ENCODE assay signal across 9 cellular contexts in the genomic region with DNA sequence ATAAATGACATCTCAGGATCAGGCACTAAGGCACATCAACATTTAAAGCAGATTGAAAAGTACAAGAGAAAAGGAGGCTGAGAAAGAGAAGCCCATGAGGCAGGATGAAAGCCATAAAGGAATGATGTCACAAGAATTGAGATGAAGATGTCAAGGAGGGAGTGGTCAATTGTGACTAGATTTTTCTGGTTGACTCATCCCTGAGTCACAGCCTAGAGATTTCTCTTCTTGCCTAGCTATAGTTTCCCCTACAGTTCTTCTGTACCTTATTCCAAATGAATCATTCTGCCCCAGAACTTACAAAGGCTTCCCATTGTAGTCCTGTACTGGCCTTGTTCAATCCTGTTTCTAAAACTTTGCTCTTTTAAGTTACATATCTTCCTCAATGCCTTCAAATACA. TPM values are rescaled to one million over a fixed set of nuclear protein-coding genes. Genes with fewer than 3 reads are reported as not detected.
DNase-seq lines count a peak whose midpoint lies in the region; ATAC-seq lines count a peak whose summit lies in the region.
"Had no signal": no experiment of that assay in that cellular context is flagged by ENCODE, and none has a peak within 500 bp of the region (broad histone marks: within the 10 kb centered on the region; RNA-seq: fewer than 3 reads in every experiment).

No MANE protein-coding gene starts in this region.

- no peak overlapping the region for H3K27ac Mint-ChIP-seq in immature natural killer cell
- H3K27ac Mint-ChIP-seq: memory B cell had no signal

- peaks cover 2 to 16% (median 10%) of the 10 kb centered on the region in 3 donors for H3K27me3 Mint-ChIP-seq in immature natural killer cell (ENCODE audit: low read depth in 3 of 3)
- H3K27me3 Mint-ChIP-seq: memory B cell had no signal

- peaks cover 20 to 32% of the 10 kb centered on the region in 2 donors for H3K4me1 Mint-ChIP-seq in immature natural killer cell

- peak; percentile 67 for ATAC-seq in esophagus mucosa

- no peaks in the 10 kb centered on the region for H3K9me3 ChIP-seq in SJSA1 (replicated peaks)

- no peak overlapping the region for H3K4me3 ChIP-seq in SJSA1

- DNase-seq in activated CD4-positive, CD25-positive, alpha-beta regulatory T cell treated with anti-CD3 and anti-CD28 coated beads, Interleukin-2, amount 50 U/mL, for 16 hours (ENCODE audit: low read depth, low spot score), result peak; percentile 10
- no peak for DNase-seq in activated CD4-positive, CD25-positive, alpha-beta regulatory T cell treated with anti-CD3 and anti-CD28 coated beads, Interleukin-2, amount 50 U/mL, for 72 hours
- peak; percentile 72 to 86 for DNase-seq in SJSA1 (ENCODE audit: low read depth in 1 of 2, low spot score in 2 of 2)
- peak; percentile 29 to 36 for DNase-seq in stimulated activated CD8-positive, alpha-beta memory T cell treated with anti-CD3 and anti-CD28 coated beads, Interleukin-15, amount 100 ng/mL, for 48 hours (ENCODE audit: low read depth in 2 of 2)
- DNase-seq in COLO668 (lab: John Stamatoyannopoulos, UW; ENCODE audit: unreplicated experiment), result no peak
- DNase-seq in immature natural killer cell, result no peak
- no peak for DNase-seq in NCI-H69 (lab: John Stamatoyannopoulos, UW)

- peaks cover 40% of the 10 kb centered on the region for H3K4me1 ChIP-seq in SJSA1 (replicated peaks)

- H3K4me3 Mint-ChIP-seq in immature natural killer cell, result no peak overlapping the region
- H3K4me3 Mint-ChIP-seq: memory B cell had no signal

- no peaks in the 10 kb centered on the region for H3K36me3 Mint-ChIP-seq in immature natural killer cell
- H3K36me3 Mint-ChIP-seq: memory B cell had no signal

- H3K9me3 Mint-ChIP-seq in immature natural killer cell, result no peaks in the 10 kb centered on the region
- H3K9me3 Mint-ChIP-seq: memory B cell had no signal

- H3K27ac ChIP-seq in SJSA1, result peak overlapping the region; percentile 81

- no peaks in the 10 kb centered on the region for H3K27me3 ChIP-seq in SJSA1 (replicated peaks)

- H3K36me3 ChIP-seq in SJSA1, result peaks cover 4% of the 10 kb centered on the region; the same call in 1 of the 2 replicates

RNA-seq across cellular contexts. Expression of a gene that starts 3.4 kb away (rescaled TPM):
- total RNA-seq in SJSA1 (2014; rRNA removed; shearing (Covaris generic)), result 13.8 and 14.7 TPM in 2 replicates
- total RNA-seq in esophagus mucosa, result 19.5 TPM
- polyA plus RNA-seq in immature natural killer cell, result 1 to 10 TPM; 1.9 to 7.6 (median 4.7) TPM

Comparison
In these comparisons a context has a peak if more than half of its experiments do, and no peak if none do; other contexts are left out.
1. DNase-seq: peak in activated CD4-positive, CD25-positive, alpha-beta regulatory T cell treated with anti-CD3 and anti-CD28 coated beads, Interleukin-2, amount 50 U/mL, for 16 hours (single experiment), SJSA1 (2 of 2) and stimulated activated CD8-positive, alpha-beta memory T cell treated with anti-CD3 and anti-CD28 coated beads, Interleukin-15, amount 100 ng/mL, for 48 hours (2 of 2); none in activated CD4-positive, CD25-positive, alpha-beta regulatory T cell treated with anti-CD3 and anti-CD28 coated beads, Interleukin-2, amount 50 U/mL, for 72 hours (single experiment), COLO668 (single experiment), immature natural killer cell (0 of 3) and NCI-H69 (single experiment).